Comparison of ENCODE assay signal across 10 cellular contexts in genomic region chr16:67926181-67926742, GRCh38. TPM values are rescaled to one million over a fixed set of nuclear protein-coding genes. Genes with fewer than 3 reads are reported as not detected.
A peak's percentile ranks its signal among the peaks of the same experiment; 100 is the strongest.
DNase-seq lines count a peak whose midpoint lies in the region; ATAC-seq and TF ChIP-seq lines count a peak whose summit lies in the region.
"Had no signal": no experiment of that assay in that cellular context is flagged by ENCODE, and none has a peak within 500 bp of the region (broad histone marks: within the 10 kb centered on the region; RNA-seq: fewer than 3 reads in every experiment).

No MANE protein-coding gene starts in this region.

- peak in 2 of 3 experiments; percentile 25 to 33; a peak in 3 of 6 replicates for TF ChIP-seq CTCF in HCT116 (IDR thresholded peaks at IDR 0.05 in 2 of 3, conservative IDR thresholded peaks at IDR 0.05 in 1 of 3; ENCODE audit: borderline replicate concordance in 1 of 3, insufficient read depth in 1 of 3, low read depth in 2 of 3, low read length in 2 of 3)

- H3K79me2 ChIP-seq in HCT116 (ENCODE audit: insufficient read depth, low read length) = no peaks in the 10 kb centered on the region

- H3K27me3 ChIP-seq in HCT116 (ENCODE audit: insufficient read depth, low read length) = no peaks in the 10 kb centered on the region
- H3K27me3 ChIP-seq in endocrine pancreas (ENCODE audit: control insufficient read depth, insufficient read depth, low read length) = no peaks in the 10 kb centered on the region
- H3K27me3 ChIP-seq in skeletal muscle satellite cell (ENCODE audit: control insufficient read depth, insufficient read depth, low read length) = no peaks in the 10 kb centered on the region

- H3K9ac ChIP-seq in HCT116 (ENCODE audit: low read length) (no peak overlapping the region), endocrine pancreas (ENCODE audit: control insufficient read depth, insufficient read depth, low read length) (peak overlapping the region; percentile 72), skeletal muscle satellite cell (ENCODE audit: low read depth, low read length) (peak overlapping the region; percentile 23)

- no peaks in the 10 kb centered on the region for H4K20me1 ChIP-seq in HCT116 (ENCODE audit: insufficient read depth)

- H3K9me3 ChIP-seq in HCT116 (ENCODE audit: control insufficient read depth in 1 of 2, insufficient read depth in 1 of 2, low read depth in 1 of 2, low read length in 2 of 2) (no peaks in the 10 kb centered on the region), endocrine pancreas (ENCODE audit: control insufficient read depth, low read length) (no peaks in the 10 kb centered on the region), skeletal muscle satellite cell (replicated peaks; ENCODE audit: low read length) (no peaks in the 10 kb centered on the region)

- peak overlapping the region in 1 of 2 donors; percentile 39 for H3K27ac Mint-ChIP-seq in natural killer cell treated with Interleukin-12 subunit alpha and Interleukin-12 subunit beta and Interleukin-15 and Interleukin-18, amount 100 ng/mL, for 72 hours

- peaks cover 0 to 12% of the 10 kb centered on the region in 2 donors for H3K4me1 Mint-ChIP-seq in natural killer cell treated with Interleukin-12 subunit alpha and Interleukin-12 subunit beta and Interleukin-15 and Interleukin-18, amount 100 ng/mL, for 72 hours (ENCODE audit: low read depth in 2 of 2)

- H3K36me3 ChIP-seq in HCT116 (ENCODE audit: control insufficient read depth in 1 of 2, insufficient read depth in 2 of 2, low read length in 2 of 2) (no peaks in the 10 kb centered on the region; a peak in 2 of 4 replicates), endocrine pancreas (ENCODE audit: control insufficient read depth, insufficient read depth, low read length) (no peaks in the 10 kb centered on the region), skeletal muscle satellite cell (ENCODE audit: insufficient read depth, low read length) (peaks cover 27% of the 10 kb centered on the region)

- no peak overlapping the region for H2AFZ ChIP-seq in HCT116 (ENCODE audit: low read depth, low read length, poor library complexity, severe bottlenecking)

- H3K27ac ChIP-seq in HCT116 (ENCODE audit: low read depth, low read length) = no peak overlapping the region
- H3K27ac ChIP-seq: HL-60 had no signal

- H3K9me3 Mint-ChIP-seq in natural killer cell treated with Interleukin-12 subunit alpha and Interleukin-12 subunit beta and Interleukin-15 and Interleukin-18, amount 100 ng/mL, for 72 hours = no peaks in the 10 kb centered on the region

- no peaks in the 10 kb centered on the region for H3K9me2 ChIP-seq in HCT116 (ENCODE audit: insufficient read depth)

- POLR2A ChIA-PET in HCT116 (lab: Charles Lee) = interaction anchor here (0.6 to 2.4 kb wide), 2 partner anchors 9 to 114 kb away, joined by 3 to 8 read pairs; no protein-coding TSS in a partner anchor

- peak; percentile 52 for ATAC-seq in HCT116
- no peak for ATAC-seq in natural killer cell treated with Interleukin-12 subunit alpha and Interleukin-12 subunit beta and Interleukin-15 and Interleukin-18, amount 100 ng/mL, for 72 hours

- no peak overlapping the region for H3K4me3 Mint-ChIP-seq in natural killer cell treated with Interleukin-12 subunit alpha and Interleukin-12 subunit beta and Interleukin-15 and Interleukin-18, amount 100 ng/mL, for 72 hours

- H3K4me1 ChIP-seq in HCT116 (ENCODE audit: control insufficient read depth in 1 of 2, insufficient read depth in 2 of 2, low read length in 2 of 2) (no peaks in the 10 kb centered on the region), endocrine pancreas (ENCODE audit: control insufficient read depth, insufficient read depth, low read length) (no peaks in the 10 kb centered on the region), skeletal muscle satellite cell (ENCODE audit: control insufficient read depth, insufficient read depth, low read length) (peaks cover 13% of the 10 kb centered on the region)

- no peak for DNase-seq in HCT116 (ENCODE audit: low read depth, low spot score)
- DNase-seq in NCI-H510A (lab: John Stamatoyannopoulos, UW) = peak; percentile 75
- DNase-seq in activated CD4-positive, CD25-positive, alpha-beta regulatory T cell (lab: John Stamatoyannopoulos, UW) = no peak
- DNase-seq in natural killer cell treated with Interleukin-12 subunit alpha and Interleukin-12 subunit beta and Interleukin-15 and Interleukin-18, amount 100 ng/mL, for 72 hours (ENCODE audit: low spot score) = no peak
- no peak for DNase-seq in activated CD4-positive, alpha-beta T cell treated with anti-CD3 and anti-CD28 coated beads for 1 hour
- no peak for DNase-seq in ecto neural progenitor cell (ENCODE audit: low spot score)
- DNase-seq: activated naive CD4-positive, alpha-beta T cell had no signal

- RAD21 ChIA-PET in HCT116 (lab: Charles Lee; ENCODE audit: low non-redundant PET in 1 of 2, low total read pairs in 2 of 2, uncharacterized antibody in 2 of 2, unreplicated experiment in 2 of 2) = no interaction called here

- no peak overlapping the region for H3K4me2 ChIP-seq in HCT116 (ENCODE audit: low read length)
- H3K4me2 ChIP-seq in skeletal muscle satellite cell (ENCODE audit: low read length) = peak overlapping the region; percentile 24

- no peaks in the 10 kb centered on the region for H3K27me3 Mint-ChIP-seq in natural killer cell treated with Interleukin-12 subunit alpha and Interleukin-12 subunit beta and Interleukin-15 and Interleukin-18, amount 100 ng/mL, for 72 hours

- no peak for TF ChIP-seq POLR2A in HCT116 (IDR thresholded peaks at IDR 0.05; ENCODE audit: borderline replicate concordance, extremely low read depth, insufficient read depth, insufficient read length)

- intact Hi-C loops in HCT116 (cut with micrococcal nuclease) = no loop called here

- no TSS peak for BruUV-seq in HCT116 (replicated peaks; lab: Mats Ljungman, UMichigan)

- no peaks in the 10 kb centered on the region for H3K36me3 Mint-ChIP-seq in natural killer cell treated with Interleukin-12 subunit alpha and Interleukin-12 subunit beta and Interleukin-15 and Interleukin-18, amount 100 ng/mL, for 72 hours

- CTCF ChIA-PET in HCT116 (lab: Charles Lee) = interaction anchor here (0.8 kb wide), 1 partner anchor 9 kb away, joined by 5 read pairs; no protein-coding TSS in a partner anchor

- TF ChIP-seq RAD21 in HCT116 (IDR thresholded peaks at IDR 0.05; ENCODE audit: low read depth) = no peak

- H3K4me3 ChIP-seq in HCT116 (replicated peaks in 1 of 2; ENCODE audit: low read depth in 1 of 2, low read length in 2 of 2) (no peak overlapping the region), endocrine pancreas (ENCODE audit: control insufficient read depth, insufficient read depth, low read length) (no peak overlapping the region), skeletal muscle satellite cell (ENCODE audit: low read length) (no peak overlapping the region)

TF ChIP-seq in HCT116, 20 proteins besides CTCF, POLR2A, EP300 and RAD21:
- no peak for TF ChIP-seq EZH2 (IDR thresholded peaks at IDR 0.05)
- TF ChIP-seq SP1 (IDR thresholded peaks at IDR 0.05; ENCODE audit: low read depth) = no peak

RNA-seq across cellular contexts. Expression of gene CTRL, which starts 5.4 kb away (rescaled TPM):
- 3.4 TPM for total RNA-seq in HCT116 (2021; ENCODE audit: unreplicated experiment)
- 0.84 and 1.7 TPM in 2 replicates for polyA plus RNA-seq in HCT116 (2012)
- total RNA-seq in skeletal muscle satellite cell (2012; rRNA removed) = 0.51 and 1.3 TPM in 2 replicates
- total RNA-seq in natural killer cell treated with Interleukin-12 subunit alpha and Interleukin-12 subunit beta and Interleukin-15 and Interleukin-18, amount 100 ng/mL, for 72 hours = 10 to 100 TPM in 1 of 2 donors, 1 to 10 TPM in 1; 8.4 to 15.6 TPM

RNA-seq across cellular contexts. Expression of gene PSMB10, which starts 10.4 kb away (rescaled TPM):
- total RNA-seq in HCT116 (2021; ENCODE audit: unreplicated experiment) = 41.0 TPM
- polyA plus RNA-seq in HCT116 (2012) = 62.9 and 67.9 TPM in 2 replicates
- total RNA-seq in skeletal muscle satellite cell (2012; rRNA removed) = 43.6 and 45.0 TPM in 2 replicates
- total RNA-seq in natural killer cell treated with Interleukin-12 subunit alpha and Interleukin-12 subunit beta and Interleukin-15 and Interleukin-18, amount 100 ng/mL, for 72 hours = 100 to 1,000 TPM; 259 to 316 TPM

RNA-seq across cellular contexts. Expression of gene LCAT, which starts 17.7 kb away (rescaled TPM):
- total RNA-seq in HCT116 (2021; ENCODE audit: unreplicated experiment) = 17.6 TPM
- 11.2 and 14.1 TPM in 2 replicates for polyA plus RNA-seq in HCT116 (2012)
- total RNA-seq in skeletal muscle satellite cell (2012; rRNA removed) = 4.8 and 10.6 TPM in 2 replicates
- 10 to 100 TPM; 11.4 to 44.7 TPM for total RNA-seq in natural killer cell treated with Interleukin-12 subunit alpha and Interleukin-12 subunit beta and Interleukin-15 and Interleukin-18, amount 100 ng/mL, for 72 hours

RNA-seq across cellular contexts. Expression of gene PSKH1, which starts 33.2 kb away (rescaled TPM):
- total RNA-seq in HCT116 (2021; ENCODE audit: unreplicated experiment) = 16.2 TPM
- 23.5 and 23.6 TPM in 2 replicates for polyA plus RNA-seq in HCT116 (2012)
- total RNA-seq in skeletal muscle satellite cell (2012; rRNA removed) = 10.5 and 12.4 TPM in 2 replicates
- 10 to 100 TPM; 15.4 to 20.1 TPM for total RNA-seq in natural killer cell treated with Interleukin-12 subunit alpha and Interleukin-12 subunit beta and Interleukin-15 and Interleukin-18, amount 100 ng/mL, for 72 hours

RNA-seq across cellular contexts. Expression of gene NRN1L, which starts 41.6 kb away (rescaled TPM):
- total RNA-seq in HCT116 (2021; ENCODE audit: unreplicated experiment) = 1.4 TPM
- polyA plus RNA-seq in HCT116 (2012) = 1.7 and 2.7 TPM in 2 replicates
- total RNA-seq in skeletal muscle satellite cell (2012; rRNA removed) = 1.0 TPM in 1 of 2 replicates, not detected in the other
- 1 to 10 TPM in 1 of 2 donors, not detected in 1; 1.2 TPM for total RNA-seq in natural killer cell treated with Interleukin-12 subunit alpha and Interleukin-12 subunit beta and Interleukin-15 and Interleukin-18, amount 100 ng/mL, for 72 hours
